ENCODE assay signal across 32 cellular contexts in genomic region chr4:13432453-13432852, GRCh38. TPM values are rescaled to one million over a fixed set of nuclear protein-coding genes. Genes with fewer than 3 reads are reported as not detected.
A peak's percentile ranks its signal among the peaks of the same experiment; 100 is the strongest.
DNase-seq lines count a peak whose midpoint lies in the region; ATAC-seq, FAIRE-seq and TF ChIP-seq lines count a peak whose summit lies in the region.
"Had no signal": no experiment of that assay in that cellular context is flagged by ENCODE, and none has a peak within 500 bp of the region (broad histone marks: within the 10 kb centered on the region; RNA-seq: fewer than 3 reads in every experiment).

No MANE protein-coding gene starts in this region.

- H3K4me1 ChIP-seq in GM12878 (ENCODE audit: control insufficient read depth, insufficient read depth, low read length), result no peaks in the 10 kb centered on the region
- H3K4me1 ChIP-seq: ascending aorta had no signal

- SMC1A ChIA-PET in GM12878 (lab: Charles Lee; ENCODE audit: uncharacterized antibody, unreplicated experiment), result interaction anchor here (0.6 to 1.5 kb wide), 12 partner anchors 9 to 1822 kb away, joined by 3 to 8 read pairs (median 3); no protein-coding TSS in a partner anchor

- no peak overlapping the region for H3K4me3 ChIP-seq in GM12878
- H3K4me3 ChIP-seq: ascending aorta, GM23248, MG63, psoas muscle had no signal

- intact Hi-C loops in GM12878 (cut with micrococcal nuclease; ENCODE audit: unreplicated experiment), result no loop called here

- peak; percentile 63 for ATAC-seq in HG02610 (IDR thresholded peaks at IDR 0.05; ENCODE audit: unreplicated experiment)
- peak; percentile 52 for ATAC-seq in GM12878
- ATAC-seq in naive B cell (ENCODE audit: low read depth in 2 of 2), result no peak
- ATAC-seq in HG03025 (IDR thresholded peaks at IDR 0.05; ENCODE audit: low FRiP score, unreplicated experiment), result no peak
- ATAC-seq in GM19395 (IDR thresholded peaks at IDR 0.05; ENCODE audit: unreplicated experiment), result no peak
- ATAC-seq: effector memory CD8-positive, alpha-beta T cell; left lobe of liver; psoas muscle; stimulated activated effector memory CD8-positive, alpha-beta T cell treated with anti-CD3 and anti-CD28 coated beads, Interleukin-12 subunit alpha, Interleukin-12 subunit beta, amount 100 ng/mL, for 72 hours; T-cell had no signal

- peaks cover 33% of the 10 kb centered on the region in 2 donors for H3K36me3 Mint-ChIP-seq in naive B cell
- H3K36me3 Mint-ChIP-seq: stimulated activated effector memory CD8-positive, alpha-beta T cell treated with anti-CD3 and anti-CD28 coated beads, Interleukin-12 subunit alpha, Interleukin-12 subunit beta, amount 100 ng/mL, for 72 hours had no signal

- H2AFZ ChIP-seq in GM12878 (ENCODE audit: control insufficient read depth, low read depth, low read length), result no peak overlapping the region
- H2AFZ ChIP-seq: GM23248 had no signal

- TF ChIP-seq POLR2A in GM12878 (IDR thresholded peaks at IDR 0.05; ENCODE audit: low read depth, low read length), result no peak

- H3K27ac Mint-ChIP-seq in naive B cell, result peak overlapping the region in 2 of 6 donors; percentile 18 to 39
- H3K27ac Mint-ChIP-seq: activated CD4-positive, alpha-beta T cell treated with anti-CD3 and anti-CD28 coated beads, Interleukin-2, amount 10 ng/mL, durations not matched to agents 24 days and 14 days; activated naive CD8-positive, alpha-beta T cell treated with anti-CD3 and anti-CD28 coated beads for 36 hours; HFFc6; memory B cell; stimulated activated effector memory CD8-positive, alpha-beta T cell treated with anti-CD3 and anti-CD28 coated beads, Interleukin-12 subunit alpha, Interleukin-12 subunit beta, amount 100 ng/mL, for 72 hours; T-cell had no signal

- H3K9me3 Mint-ChIP-seq in naive B cell, result peaks cover 5 to 26% (median 20%) of the 10 kb centered on the region in 7 donors
- H3K9me3 Mint-ChIP-seq: stimulated activated effector memory CD8-positive, alpha-beta T cell treated with anti-CD3 and anti-CD28 coated beads, Interleukin-12 subunit alpha, Interleukin-12 subunit beta, amount 100 ng/mL, for 72 hours had no signal

- no peaks in the 10 kb centered on the region for H4K20me1 ChIP-seq in GM12878 (ENCODE audit: control insufficient read depth, insufficient read depth)

- RAD21 ChIA-PET in GM12878 (lab: Charles Lee; ENCODE audit: unreplicated experiment), result interaction anchor here (0.8 to 2.7 kb wide), 4 partner anchors 18 to 580 kb away, joined by 3 to 8 read pairs (median 4); no protein-coding TSS in a partner anchor

- CTCF ChIA-PET in GM12878 (lab: Yijun Ruan, JAX), result interaction anchor here (0.9 to 2.9 kb wide), 5 partner anchors 9 to 47 kb away, joined by 4 to 15 read pairs (median 5); no protein-coding TSS in a partner anchor

- FAIRE-seq in GM12878 (lab: Jason Lieb, UNC), result no peak

- TF ChIP-seq CTCF in GM12878 (IDR thresholded peaks at IDR 0.05 in 2 of 3, conservative IDR thresholded peaks at IDR 0.05 in 1 of 3; ENCODE audit: control insufficient read depth in 2 of 3, extremely low read depth in 1 of 3, insufficient read depth in 1 of 3, low read depth in 3 of 3, low read length in 3 of 3), result no peak

- H3K4me1 Mint-ChIP-seq in naive B cell, result peaks cover 41 to 72% (median 43%) of the 10 kb centered on the region in 3 donors

- peak overlapping the region in 5 of 8 donors; percentile 6 to 71 (median 9) for H3K4me3 Mint-ChIP-seq in naive B cell
- H3K4me3 Mint-ChIP-seq: activated CD4-positive, alpha-beta T cell treated with anti-CD3 and anti-CD28 coated beads, Interleukin-2, amount 10 ng/mL, durations not matched to agents 24 days and 14 days; activated naive CD8-positive, alpha-beta T cell treated with anti-CD3 and anti-CD28 coated beads for 36 hours; effector memory CD8-positive, alpha-beta T cell; HFFc6; memory B cell; stimulated activated effector memory CD8-positive, alpha-beta T cell treated with anti-CD3 and anti-CD28 coated beads, Interleukin-12 subunit alpha, Interleukin-12 subunit beta, amount 100 ng/mL, for 72 hours; T-cell had no signal

- H3K36me3 ChIP-seq in GM12878 (ENCODE audit: control insufficient read depth in 2 of 2, insufficient read depth in 2 of 2, low read length in 1 of 2), result no peaks in the 10 kb centered on the region
- H3K36me3 ChIP-seq: MG63, neutrophil had no signal

- POLR2A ChIA-PET in GM12878 (lab: Charles Lee), result interaction anchor here (1.0 kb wide), 1 partner anchor 21 kb away, joined by 3 read pairs; no protein-coding TSS in a partner anchor

- H3K27me3 Mint-ChIP-seq in naive B cell, result no peaks in the 10 kb centered on the region
- H3K27me3 Mint-ChIP-seq: activated CD4-positive, alpha-beta T cell treated with anti-CD3 and anti-CD28 coated beads, Interleukin-2, amount 10 ng/mL, durations not matched to agents 24 days and 14 days; activated naive CD8-positive, alpha-beta T cell treated with anti-CD3 and anti-CD28 coated beads for 36 hours; effector memory CD8-positive, alpha-beta T cell; memory B cell; T-cell had no signal

- H3K27ac ChIP-seq in GM12878 (ENCODE audit: control insufficient read depth, insufficient read depth), result no peak overlapping the region
- H3K27ac ChIP-seq: ascending aorta, GM23248, neutrophil, psoas muscle, RWPE1 had no signal

- no peaks in the 10 kb centered on the region; the same call in 1 of the 2 replicates for H3K79me2 ChIP-seq in GM12878 (ENCODE audit: control insufficient read depth, insufficient read depth, low read length)

- no peak overlapping the region for H3K9ac ChIP-seq in GM12878 (ENCODE audit: control insufficient read depth, insufficient read depth, low read length)
- H3K9ac ChIP-seq: GM23248 had no signal

- no peaks in the 10 kb centered on the region; the same call in 2 of the 3 replicates for H3K9me3 ChIP-seq in GM12878 (replicated peaks; ENCODE audit: control insufficient read depth, insufficient read depth, low read length)
- H3K9me3 ChIP-seq: neutrophil had no signal

- TF ChIP-seq RAD21 in GM12878 (IDR thresholded peaks at IDR 0.05; ENCODE audit: insufficient read depth, low read depth, low read length), result no peak

- DNase-seq in GM12878 (ENCODE audit: low read depth, low spot score), result no peak
- no peak for DNase-seq in naive B cell
- DNase-seq in DMS79 treated with DMSO at 0.1 percent for 48 hours (lab: John Stamatoyannopoulos, UW), result no peak
- DNase-seq in activated gamma-delta T cell (lab: John Stamatoyannopoulos, UW), result no peak
- DNase-seq: activated CD4-positive, alpha-beta T cell treated with anti-CD3 and anti-CD28 coated beads, Interleukin-2, amount 10 ng/mL, durations not matched to agents 24 days and 14 days; activated CD8-positive, alpha-beta memory T cell treated with anti-CD3 and anti-CD28 coated beads for 24 hours; activated naive CD8-positive, alpha-beta T cell treated with anti-CD3 and anti-CD28 coated beads for 36 hours; caudate nucleus; DND-41; effector memory CD8-positive, alpha-beta T cell; erythroblast; glutamatergic neuron; GM23248; HFFc6; MG63; NCI-H1105 treated with DMSO at 0.1 percent for 48 hours; NCI-H1930; NCI-H524; OCI-M1; psoas muscle; stimulated activated CD4-positive, alpha-beta T cell treated with anti-CD3 and anti-CD28 coated beads, Interleukin-15, amount 100 ng/mL, for 24 hours; T-cell; trophoblast cell had no signal

- in situ Hi-C loops in GM12878 (cut with MboI), result no loop called here

- BruUV-seq in GM12878 (replicated peaks; lab: Mats Ljungman, UMichigan), result no TSS peak

- no peaks in the 10 kb centered on the region for H3K27me3 ChIP-seq in GM12878 (replicated peaks in 1 of 2; ENCODE audit: control insufficient read depth in 2 of 2, insufficient read depth in 2 of 2, low read length in 1 of 2)
- H3K27me3 ChIP-seq: ascending aorta, MG63, neutrophil had no signal

- TF ChIP-seq EP300 in GM12878 (IDR thresholded peaks at IDR 0.05; ENCODE audit: borderline replicate concordance in 1 of 2, control insufficient read depth in 1 of 2, low read depth in 2 of 2, low read length in 2 of 2), result no peak; a peak in 1 of 4 replicates

- H3K4me2 ChIP-seq in GM12878 (ENCODE audit: control insufficient read depth, insufficient read depth), result no peak overlapping the region

- 88% methylated on average over 1 of the region's 1 CpG for WGBS in GM12878 (ENCODE audit: insufficient coverage, insufficient replicate concordance, low lambda C conversion rate, missing lambda C conversion rate)

TF ChIP-seq in GM12878, 131 proteins besides CTCF, POLR2A, EP300 and RAD21 (continues in another document):
- TF ChIP-seq MEF2B (IDR thresholded peaks at IDR 0.05; ENCODE audit: partially characterized antibody, poor library complexity, severe bottlenecking), result peak; percentile 54
- TF ChIP-seq NFIC (IDR thresholded peaks at IDR 0.05; ENCODE audit: low read depth, low read length), result peak; percentile 44; the same call in 1 of the 2 replicates
- TF ChIP-seq MEF2A (IDR thresholded peaks at IDR 0.05; ENCODE audit: insufficient read depth, low read depth, low read length), result peak; percentile 70; the same call in 1 of the 2 replicates
- TF ChIP-seq E2F4 (IDR thresholded peaks at IDR 0.05; ENCODE audit: low read depth, low read length), result no peak
- TF ChIP-seq NRF1 (conservative IDR thresholded peaks at IDR 0.05; ENCODE audit: low read depth, low read length), result no peak

RNA-seq across cellular contexts. Expression of gene RAB28, which starts 51.7 kb away (rescaled TPM):
- 24.0 and 28.0 TPM in 2 replicates for total RNA-seq in GM12878 (2013; cell fraction: nucleolus; rRNA removed)
- 12.2 and 16.9 TPM in 2 replicates for total RNA-seq in GM12878 (2014; rRNA removed)
- 18.6 and 21.6 TPM in 2 replicates for total RNA-seq in GM12878 (2014; rRNA removed; fragmentation: Illumina TruSeq; extraction: Trizol)
- total RNA-seq in GM12878 (2021), result 12.2 and 13.2 TPM in 2 replicates
- 8.5 TPM for polyA plus RNA-seq in GM12878 (2011; ENCODE audit: low read depth)
- 29.3 and 42.7 TPM in 2 replicates for polyA plus RNA-seq in GM12878 (2011; rRNA removed)
- polyA plus RNA-seq in GM12878 (2011; cell fraction: cytosol; rRNA removed), result 11.2 and 15.6 TPM in 2 replicates
- polyA plus RNA-seq in GM12878 (2011; cell fraction: nucleus; rRNA removed), result 12.9 and 14.0 TPM in 2 replicates
- polyA plus RNA-seq in GM12878 (2012), result 9.7 and 13.7 TPM in 2 replicates
- 20.0 and 25.9 TPM in 2 replicates for polyA plus RNA-seq in GM12878 (2014; fragmentation: Illumina TruSeq; extraction: Trizol)
- polyA plus RNA-seq in GM12878 (2014; fragmentation: Nextera tagmentation; extraction: Ambion mirVana), result 10 to 100 TPM in 1 of 2 experiments, 1 to 10 TPM in 1; 5.8 to 10.6 TPM
- 12.8 and 15.1 TPM in 2 replicates for polyA plus RNA-seq in GM12878 (2014; rRNA removed)
- 10 to 100 TPM; 25.2 to 27.8 TPM for polyA plus RNA-seq in GM12878 (2016; fragmentation: Nextera tagmentation; extraction: Ambion mirVana)
- 11.0 and 12.4 TPM in 2 replicates for polyA minus RNA-seq in GM12878 (2011; rRNA and poly(A)+ RNA removed)
- polyA minus RNA-seq in GM12878 (2011; cell fraction: cytosol; rRNA and poly(A)+ RNA removed), result 3.2 and 4.8 TPM in 2 replicates
- 18.9 and 29.9 TPM in 2 replicates for polyA minus RNA-seq in GM12878 (2011; cell fraction: nucleus; rRNA and poly(A)+ RNA removed)
- polyA plus RNA-seq in naive B cell (ENCODE audit: low read depth in 6 of 6), result 10 to 100 TPM; 15.0 to 34.6 (median 18.8) TPM

Comparison
In these comparisons a context has a peak if more than half of its experiments do, and no peak if none do; other contexts are left out.
1. ATAC-seq: peak in HG02610 (single experiment) and GM12878 (single experiment); none in naive B cell (0 of 2), HG03025 (single experiment) and GM19395 (single experiment).